Comparison of ENCODE assay signal across 12 cellular contexts in the genomic region with DNA sequence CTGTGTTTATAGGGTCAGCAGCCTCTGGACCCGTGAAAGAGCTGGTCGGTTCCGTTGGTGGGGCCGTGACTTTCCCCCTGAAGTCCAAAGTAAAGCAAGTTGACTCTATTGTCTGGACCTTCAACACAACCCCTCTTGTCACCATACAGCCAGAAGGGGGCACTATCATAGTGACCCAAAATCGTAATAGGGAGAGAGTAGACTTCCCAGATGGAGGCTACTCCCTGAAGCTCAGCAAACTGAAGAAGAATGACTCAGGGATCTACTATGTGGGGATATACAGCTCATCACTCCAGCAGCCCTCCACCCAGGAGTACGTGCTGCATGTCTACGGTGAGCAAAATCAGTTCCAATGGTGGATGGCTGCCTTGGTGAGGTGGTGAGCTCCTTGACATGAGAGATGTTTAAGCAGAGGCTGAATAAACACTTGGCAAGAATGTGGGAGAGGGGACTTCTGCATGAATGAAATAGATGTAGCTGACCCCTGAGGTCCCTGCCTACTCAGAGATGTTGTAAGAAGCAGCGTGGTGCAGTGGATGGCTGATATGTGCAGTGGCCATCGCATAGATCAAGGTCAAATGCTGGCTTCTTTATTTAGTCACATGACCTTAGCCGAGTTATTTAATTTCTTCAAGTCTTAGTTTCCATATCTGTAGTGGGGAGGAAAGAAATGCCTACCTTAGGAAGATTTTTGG. TPM values are rescaled to one million over a fixed set of nuclear protein-coding genes. Genes with fewer than 3 reads are reported as not detected.
A peak's percentile ranks its signal among the peaks of the same experiment; 100 is the strongest.
DNase-seq lines count a peak whose midpoint lies in the region; ATAC-seq, FAIRE-seq and TF ChIP-seq lines count a peak whose summit lies in the region.
"Had no signal": no experiment of that assay in that cellular context is flagged by ENCODE, and none has a peak within 500 bp of the region (broad histone marks: within the 10 kb centered on the region; RNA-seq: fewer than 3 reads in every experiment).

No MANE protein-coding gene starts in this region.

- DNase-seq in DMS53 (lab: John Stamatoyannopoulos, UW) (peak; percentile 31), DMS53 treated with DMSO at 0.1 percent for 48 hours (lab: John Stamatoyannopoulos, UW; ENCODE audit: unreplicated experiment) (no peak), LNCaP clone FGC (ENCODE audit: low read depth) (no peak), K562 (ENCODE audit: extremely low read depth in 1 of 4, low spot score in 3 of 4) (peak; percentile 27 to 33 (median 30)), ureter (ENCODE audit: low spot score) (no peak), amygdala (lab: John Stamatoyannopoulos, UW) (no peak), SK-N-DZ (ENCODE audit: low spot score) (no peak)
- DNase-seq in natural killer cell treated with Interleukin-12 subunit alpha and Interleukin-12 subunit beta and Interleukin-15 and Interleukin-18, amount 100 ng/mL, for 72 hours (ENCODE audit: low spot score): no peak
- DNase-seq: NCI-H1092 treated with DMSO at 0.1 percent for 48 hours; SHP77; stimulated activated CD4-positive, alpha-beta T cell treated with anti-CD3 and anti-CD28 coated beads, Interleukin-2, amount 100 ng/mL, for 24 hours had no signal

- WGBS in K562 (ENCODE audit: insufficient coverage, low coverage, missing lambda C conversion rate): 3% methylated on average over 10 of the region's 10 CpGs

- TF ChIP-seq RAD21 in K562 (CRISPR knock-in tag; conservative IDR thresholded peaks at IDR 0.05 in 1 of 2, IDR thresholded peaks at IDR 0.05 in 1 of 2): peak in 1 of 2 experiments; percentile 39; a peak in 3 of 4 replicates

- peaks cover 7 to 16% of the 10 kb centered on the region in 2 experiments; a peak in 4 of 5 replicates for H3K27me3 ChIP-seq in K562 (ENCODE audit: control insufficient read depth in 2 of 2, insufficient read depth in 2 of 2, low read length in 2 of 2)

- H2AFZ ChIP-seq in K562 (ENCODE audit: low read depth, low read length): no peak overlapping the region

- no peaks in the 10 kb centered on the region; a peak in 1 of 5 replicates for H3K4me1 ChIP-seq in K562 (replicated peaks in 1 of 2; ENCODE audit: control insufficient read depth in 2 of 2, insufficient read depth in 2 of 2, low read length in 2 of 2)

- TF ChIP-seq CTCF in LNCaP clone FGC (IDR thresholded peaks at IDR 0.05; ENCODE audit: control insufficient read depth, extremely low read depth, insufficient read depth) (peak; percentile 29), K562 (IDR thresholded peaks at IDR 0.05 in 2 of 3, conservative IDR thresholded peaks at IDR 0.05 in 1 of 3; ENCODE audit: insufficient read depth in 2 of 3, low read depth in 1 of 3, low read length in 3 of 3) (peak; percentile 43 to 60 (median 51))

- peak; percentile 77 for FAIRE-seq in K562 (lab: Jason Lieb, UNC)
- FAIRE-seq: endometrium had no signal

- no peak for TF ChIP-seq EP300 in K562 (IDR thresholded peaks at IDR 0.05; ENCODE audit: low read length)

- no peaks in the 10 kb centered on the region for H3K9me3 Mint-ChIP-seq in natural killer cell treated with Interleukin-12 subunit alpha and Interleukin-12 subunit beta and Interleukin-15 and Interleukin-18, amount 100 ng/mL, for 72 hours

- no peaks in the 10 kb centered on the region for H3K79me2 ChIP-seq in K562 (ENCODE audit: control insufficient read depth, insufficient read depth, low read length)

- peak overlapping the region; percentile 93 for H3K27ac Mint-ChIP-seq in natural killer cell treated with Interleukin-12 subunit alpha and Interleukin-12 subunit beta and Interleukin-15 and Interleukin-18, amount 100 ng/mL, for 72 hours

- no peak overlapping the region for H3K9ac ChIP-seq in K562 (ENCODE audit: insufficient read depth in 1 of 2, low read depth in 2 of 2, low read length in 2 of 2)

- no peaks in the 10 kb centered on the region for H3K36me3 ChIP-seq in K562 (ENCODE audit: control insufficient read depth, insufficient read depth, low read length)

- in situ Hi-C loops in K562 (cut with MboI): no loop called here

- H3K27me3 Mint-ChIP-seq in natural killer cell treated with Interleukin-12 subunit alpha and Interleukin-12 subunit beta and Interleukin-15 and Interleukin-18, amount 100 ng/mL, for 72 hours: no peaks in the 10 kb centered on the region

- H3K4me3 ChIP-seq in LNCaP clone FGC (ENCODE audit: low read depth, low read length) (no peak overlapping the region), K562 (no peak overlapping the region)

- H3K4me2 ChIP-seq in K562 (ENCODE audit: insufficient read depth, low read length): no peak overlapping the region

- no TSS peak for BruUV-seq in K562 (replicated peaks; lab: Mats Ljungman, UMichigan)

- ATAC-seq in K562: peak; percentile 73
- no peak for ATAC-seq in natural killer cell treated with Interleukin-12 subunit alpha and Interleukin-12 subunit beta and Interleukin-15 and Interleukin-18, amount 100 ng/mL, for 72 hours

- POLR2A ChIA-PET in K562 (lab: Yijun Ruan, JAX): interaction anchor here (0.7 to 1.0 kb wide), 2 partner anchors 22 to 303 kb away, joined by 3 read pairs; no protein-coding TSS in a partner anchor

- H3K4me3 Mint-ChIP-seq in natural killer cell treated with Interleukin-12 subunit alpha and Interleukin-12 subunit beta and Interleukin-15 and Interleukin-18, amount 100 ng/mL, for 72 hours: peak overlapping the region; percentile 89

- H3K27ac ChIP-seq in K562 (ENCODE audit: extremely low read depth, low read depth, low read length): no peak overlapping the region

- no peaks in the 10 kb centered on the region for H4K20me1 ChIP-seq in K562 (replicated peaks; ENCODE audit: control insufficient read depth, insufficient read depth, low read length)

- CTCF ChIA-PET in K562 (lab: Yijun Ruan, JAX; ENCODE audit: low intra/inter-chr PET ratio): no interaction called here

- no peak for TF ChIP-seq POLR2A in K562 (conservative IDR thresholded peaks at IDR 0.05)

- no peaks in the 10 kb centered on the region for H3K9me1 ChIP-seq in K562 (ENCODE audit: control insufficient read depth, insufficient read depth, low read length)

- H3K9me3 ChIP-seq in K562 (replicated peaks; ENCODE audit: control insufficient read depth, insufficient read depth, low read depth, low read length): no peaks in the 10 kb centered on the region

- intact Hi-C loops in K562 (cut with micrococcal nuclease): no loop called here

- H3K4me1 Mint-ChIP-seq in natural killer cell treated with Interleukin-12 subunit alpha and Interleukin-12 subunit beta and Interleukin-15 and Interleukin-18, amount 100 ng/mL, for 72 hours (ENCODE audit: low read depth in 2 of 2): peaks cover 86 to 92% of the 10 kb centered on the region in 2 donors

- H3K36me3 Mint-ChIP-seq in natural killer cell treated with Interleukin-12 subunit alpha and Interleukin-12 subunit beta and Interleukin-15 and Interleukin-18, amount 100 ng/mL, for 72 hours: peaks cover 84% of the 10 kb centered on the region

RNA-seq across cellular contexts. Expression of a gene that starts 9.3 kb away (rescaled TPM):
- total RNA-seq in K562 (2011; cell fraction: chromatin; rRNA removed; ENCODE audit: low replicate concordance): not detected in 2 replicates
- total RNA-seq in K562 (2011; cell fraction: nucleolus; rRNA removed): not detected in 2 replicates
- not detected in 2 replicates for total RNA-seq in K562 (2011; cell fraction: nucleoplasm; rRNA removed)
- total RNA-seq in K562 (2014; rRNA removed) (0.12 TPM in 1 of 2 replicates, not detected in the other), K562 (2014; rRNA removed; fragmentation: Illumina TruSeq; extraction: Trizol) (0.11 and 0.19 TPM in 2 replicates), K562 (2015; rRNA removed; fragmentation: Illumina TruSeq; extraction: Trizol) (0.18 and 0.23 TPM in 2 replicates), K562 (2021) (0.35 and 0.49 TPM in 2 replicates), ureter (24.0 TPM)
- polyA plus RNA-seq in K562 (2011; rRNA removed) (not detected in 2 replicates), K562 (2014; fragmentation: Illumina TruSeq; extraction: Trizol) (0.22 and 0.36 TPM in 2 replicates), K562 (2014; fragmentation: Nextera tagmentation; extraction: Ambion mirVana) (under 1 TPM; 0.17 to 0.39 TPM), K562 (2014; rRNA removed) (0.19 and 1.2 TPM in 2 replicates)
- 0.03 TPM in 1 of 2 replicates, not detected in the other for polyA plus RNA-seq in K562 (2011; cell fraction: cytosol; rRNA removed)
- not detected in 2 replicates for polyA plus RNA-seq in K562 (2011; cell fraction: nucleus; rRNA removed)
- polyA plus RNA-seq in K562 (2012): 0.68 and 2.0 TPM in 2 replicates
- polyA minus RNA-seq in K562 (2011; rRNA and poly(A)+ RNA removed): not detected in 2 replicates
- polyA minus RNA-seq in K562 (2011; cell fraction: cytosol; rRNA and poly(A)+ RNA removed): not detected in 2 replicates
- not detected in 2 replicates for polyA minus RNA-seq in K562 (2011; cell fraction: nucleus; rRNA and poly(A)+ RNA removed)
- 1,000 to 10,000 TPM in 1 of 2 donors, 100 to 1,000 TPM in 1; 677 to 1,669 TPM for total RNA-seq in natural killer cell treated with Interleukin-12 subunit alpha and Interleukin-12 subunit beta and Interleukin-15 and Interleukin-18, amount 100 ng/mL, for 72 hours
- polyA plus RNA-seq in SK-N-DZ (2014; cell fraction: cytosol; rRNA removed): not detected in 2 replicates
- not detected in 2 replicates for polyA plus RNA-seq in SK-N-DZ (2014; cell fraction: nucleus; rRNA removed)

RNA-seq across cellular contexts. Expression of a gene that starts 36.7 kb away (rescaled TPM):
- not detected in 2 replicates for total RNA-seq in K562 (2011; cell fraction: chromatin; rRNA removed; ENCODE audit: low replicate concordance)
- total RNA-seq in K562 (2011; cell fraction: nucleolus; rRNA removed): not detected in 2 replicates
- total RNA-seq in K562 (2011; cell fraction: nucleoplasm; rRNA removed): not detected in 2 replicates
- total RNA-seq in K562 (2014; rRNA removed) (0.53 TPM in 1 of 2 replicates, not detected in the other), K562 (2014; rRNA removed; fragmentation: Illumina TruSeq; extraction: Trizol) (0.11 and 0.38 TPM in 2 replicates), K562 (2015; rRNA removed; fragmentation: Illumina TruSeq; extraction: Trizol) (0.40 and 0.94 TPM in 2 replicates), K562 (2021) (0.42 and 0.65 TPM in 2 replicates), ureter (6.0 TPM)
- polyA plus RNA-seq in K562 (2011; rRNA removed) (not detected in 2 replicates), K562 (2014; fragmentation: Illumina TruSeq; extraction: Trizol) (0.10 and 0.24 TPM in 2 replicates), K562 (2014; fragmentation: Nextera tagmentation; extraction: Ambion mirVana) (under 1 TPM in 1 of 2 experiments, not detected in 1; 0.27 TPM), K562 (2014; rRNA removed) (0.18 and 0.30 TPM in 2 replicates)
- 0.06 TPM in 1 of 2 replicates, not detected in the other for polyA plus RNA-seq in K562 (2011; cell fraction: cytosol; rRNA removed)
- polyA plus RNA-seq in K562 (2011; cell fraction: nucleus; rRNA removed): not detected in 2 replicates
- polyA plus RNA-seq in K562 (2012): 0.26 and 2.0 TPM in 2 replicates
- 0.27 TPM in 1 of 2 replicates, not detected in the other for polyA minus RNA-seq in K562 (2011; rRNA and poly(A)+ RNA removed)
- not detected in 2 replicates for polyA minus RNA-seq in K562 (2011; cell fraction: cytosol; rRNA and poly(A)+ RNA removed)
- polyA minus RNA-seq in K562 (2011; cell fraction: nucleus; rRNA and poly(A)+ RNA removed): not detected in 2 replicates
- 100 to 1,000 TPM; 434 to 816 TPM for total RNA-seq in natural killer cell treated with Interleukin-12 subunit alpha and Interleukin-12 subunit beta and Interleukin-15 and Interleukin-18, amount 100 ng/mL, for 72 hours
- not detected in 2 replicates for polyA plus RNA-seq in SK-N-DZ (2014; cell fraction: cytosol; rRNA removed)
- not detected in 2 replicates for polyA plus RNA-seq in SK-N-DZ (2014; cell fraction: nucleus; rRNA removed)

RNA-seq across cellular contexts. Expression of a gene that starts 47.6 kb away (rescaled TPM):
- total RNA-seq in K562 (2011; cell fraction: chromatin; rRNA removed; ENCODE audit: low replicate concordance): not detected in 2 replicates
- total RNA-seq in K562 (2011; cell fraction: nucleolus; rRNA removed): not detected in 2 replicates
- not detected in 2 replicates for total RNA-seq in K562 (2011; cell fraction: nucleoplasm; rRNA removed)
- total RNA-seq in K562 (2014; rRNA removed): not detected in 2 replicates
- total RNA-seq in K562 (2014; rRNA removed; fragmentation: Illumina TruSeq; extraction: Trizol): not detected in 2 replicates
- total RNA-seq in K562 (2015; rRNA removed; fragmentation: Illumina TruSeq; extraction: Trizol): not detected in 2 replicates
- not detected in 2 replicates for total RNA-seq in K562 (2021)
- not detected in 2 replicates for polyA plus RNA-seq in K562 (2011; rRNA removed)
- polyA plus RNA-seq in K562 (2011; cell fraction: cytosol; rRNA removed): not detected in 2 replicates
- not detected in 2 replicates for polyA plus RNA-seq in K562 (2011; cell fraction: nucleus; rRNA removed)
- not detected in 2 replicates for polyA plus RNA-seq in K562 (2012)
- polyA plus RNA-seq in K562 (2014; fragmentation: Illumina TruSeq; extraction: Trizol): not detected in 2 replicates
- polyA plus RNA-seq in K562 (2014; fragmentation: Nextera tagmentation; extraction: Ambion mirVana): not detected
- polyA plus RNA-seq in K562 (2014; rRNA removed): not detected in 2 replicates
- polyA minus RNA-seq in K562 (2011; rRNA and poly(A)+ RNA removed): not detected in 2 replicates
- not detected in 2 replicates for polyA minus RNA-seq in K562 (2011; cell fraction: cytosol; rRNA and poly(A)+ RNA removed)
- polyA minus RNA-seq in K562 (2011; cell fraction: nucleus; rRNA and poly(A)+ RNA removed): not detected in 2 replicates
- 1 to 10 TPM in 1 of 2 donors, under 1 TPM in 1; 0.92 to 1.2 TPM for total RNA-seq in natural killer cell treated with Interleukin-12 subunit alpha and Interleukin-12 subunit beta and Interleukin-15 and Interleukin-18, amount 100 ng/mL, for 72 hours
- 3.2 TPM for total RNA-seq in ureter
- polyA plus RNA-seq in SK-N-DZ (2014; cell fraction: cytosol; rRNA removed): not detected in 2 replicates
- not detected in 2 replicates for polyA plus RNA-seq in SK-N-DZ (2014; cell fraction: nucleus; rRNA removed)

Comparison
In these comparisons a context has a peak if more than half of its experiments do, and no peak if none do; other contexts are left out.
1. DNase-seq: peak in DMS53 (single experiment) and K562 (4 of 4); none in DMS53 treated with DMSO at 0.1 percent for 48 hours (single experiment), LNCaP clone FGC (single experiment), natural killer cell treated with Interleukin-12 subunit alpha and Interleukin-12 subunit beta and Interleukin-15 and Interleukin-18, amount 100 ng/mL, for 72 hours (single experiment), ureter (single experiment), amygdala (0 of 56) and SK-N-DZ (single experiment).
2. RNA of a gene that starts 9.3 kb away (total RNA-seq): 677 to 1,669 TPM in natural killer cell treated with Interleukin-12 subunit alpha and Interleukin-12 subunit beta and Interleukin-15 and Interleukin-18, amount 100 ng/mL, for 72 hours; 24.0 TPM in ureter (single experiment) and 0.11 to 0.49 TPM in K562; every median in the first group is over 10 times any median in the second.
3. RNA of a gene that starts 36.7 kb away (total RNA-seq): 434 to 816 TPM in natural killer cell treated with Interleukin-12 subunit alpha and Interleukin-12 subunit beta and Interleukin-15 and Interleukin-18, amount 100 ng/mL, for 72 hours; 6.0 TPM in ureter (single experiment) and 0.11 to 0.94 TPM in K562; every median in the first group is over 10 times any median in the second.